Comparison of ENCODE assay signal across 13 cellular contexts in the genomic region with DNA sequence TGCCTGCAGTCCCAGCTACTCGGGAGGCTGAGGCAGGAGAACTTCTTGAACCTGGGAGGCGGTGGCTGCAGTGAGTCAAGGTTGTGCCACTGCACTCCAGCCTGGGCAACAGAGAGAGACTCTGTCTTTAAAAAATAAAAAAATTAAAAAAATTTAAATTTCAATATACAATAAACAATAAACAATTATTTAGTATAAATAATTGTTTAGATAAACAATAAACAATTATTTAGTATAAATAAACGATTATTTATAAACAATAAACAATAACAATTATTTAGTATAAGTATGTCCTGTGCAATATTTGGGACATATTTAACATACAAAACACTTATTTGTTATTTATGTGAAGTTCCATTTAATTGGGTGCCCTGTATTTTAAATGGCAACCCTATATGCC.
DNase-seq lines count a peak whose midpoint lies in the region; ATAC-seq, FAIRE-seq and TF ChIP-seq lines count a peak whose summit lies in the region.
"Had no signal": no experiment of that assay in that cellular context is flagged by ENCODE, and none has a peak within 500 bp of the region (broad histone marks: within the 10 kb centered on the region; RNA-seq: fewer than 3 reads in every experiment).

No MANE protein-coding gene starts in this region.

- no peak for FAIRE-seq in H1 (lab: Jason Lieb, UNC)

- no peak overlapping the region for H3K14ac ChIP-seq in H1 (ENCODE audit: insufficient read length)

- no peak overlapping the region for H3K4me3 ChIP-seq in right atrium auricular region
- no peak overlapping the region for H3K4me3 ChIP-seq in H1 (ENCODE audit: extremely low read depth in 1 of 4, insufficient read depth in 2 of 4, low read depth in 3 of 4, low read length in 4 of 4)
- H3K4me3 ChIP-seq in muscle layer of colon (ENCODE audit: low read depth in 1 of 2, low read length in 2 of 2) = no peak overlapping the region
- H3K4me3 ChIP-seq in urinary bladder (ENCODE audit: low read depth, low read length) = no peak overlapping the region

- ATAC-seq in left cardiac atrium = no peak
- ATAC-seq in GM21717 (IDR thresholded peaks at IDR 0.05; ENCODE audit: unreplicated experiment) = no peak

- peak overlapping the region; percentile 84 to 87 for H3K27ac ChIP-seq in right atrium auricular region
- 0 out of 2 replicates have a peak overlapping the region, but pooled peaks have one; percentile 66 for H3K27ac ChIP-seq in H1 (ENCODE audit: low read depth, low read length)
- H3K27ac ChIP-seq in muscle layer of colon (ENCODE audit: low read depth, low read length) = peak overlapping the region; percentile 86
- H3K27ac ChIP-seq in urinary bladder (ENCODE audit: low read depth) = peak overlapping the region; percentile 27

- no peak overlapping the region for H4K91ac ChIP-seq in H1 (replicated peaks; ENCODE audit: insufficient read length, low read length)

- TF ChIP-seq CTCF in right atrium auricular region (IDR thresholded peaks at IDR 0.05) = no peak
- no peak for TF ChIP-seq CTCF in H1 (IDR thresholded peaks at IDR 0.05; ENCODE audit: control extremely low read depth in 1 of 3, insufficient read depth in 1 of 3, low read depth in 1 of 3, low read length in 3 of 3)

- H2BK120ac ChIP-seq in H1 (replicated peaks; ENCODE audit: low read depth, low read length) = no peak overlapping the region

- no peak overlapping the region for H3K9ac ChIP-seq in H1 (replicated peaks in 1 of 4; ENCODE audit: extremely low read depth in 1 of 4, low read depth in 3 of 4, low read length in 3 of 4)
- no peak overlapping the region for H3K9ac ChIP-seq in muscle layer of colon (ENCODE audit: low read length)

- no peak overlapping the region for H3K27ac Mint-ChIP-seq in activated T-helper 2 cell treated with anti-CD3 and anti-CD28 coated beads, Interferon-gamma antibody, Interleukin-2, Interleukin-4, amounts not matched to agents 10 μg/mL and 5 μg/mL and 100 μg/mL, durations not matched to agents 14 hours and 24 hours and 36 hours

- H3K23me2 ChIP-seq in H1 (ENCODE audit: low read depth, low read length) = peaks cover 4% of the 10 kb centered on the region; the same call in 1 of the 2 replicates

- H2BK12ac ChIP-seq in H1 (ENCODE audit: low read depth, low read length) = no peak overlapping the region

- peaks cover 0 to 10% of the 10 kb centered on the region in 2 experiments; a peak in 2 of 4 replicates for H3K79me2 ChIP-seq in H1 (ENCODE audit: control insufficient read depth in 1 of 2, insufficient read depth in 2 of 2, low read length in 2 of 2)

- H3K56ac ChIP-seq in H1 (replicated peaks; ENCODE audit: insufficient read length, low read depth, low read length) = no peak overlapping the region

- peak overlapping the region; percentile 63 for H3K18ac ChIP-seq in H1 (ENCODE audit: extremely low read depth, low read length)

- H3K4me1 ChIP-seq in right atrium auricular region = peaks cover 0 to 90% of the 10 kb centered on the region in 2 donors
- H3K4me1 ChIP-seq in H1 (replicated peaks in 1 of 4; ENCODE audit: control insufficient read depth in 3 of 4, insufficient read depth in 4 of 4, low read length in 3 of 4) = peaks cover 18 to 50% (median 32%) of the 10 kb centered on the region in 4 experiments
- H3K4me1 ChIP-seq in muscle layer of colon (ENCODE audit: insufficient read depth, low read length) = peaks cover 60% of the 10 kb centered on the region
- H3K4me1 ChIP-seq in urinary bladder (ENCODE audit: insufficient read depth) = no peaks in the 10 kb centered on the region

- no peaks in the 10 kb centered on the region for H3K9me3 ChIP-seq in right atrium auricular region
- no peaks in the 10 kb centered on the region for H3K9me3 ChIP-seq in H1 (ENCODE audit: insufficient read depth in 2 of 2, low read depth in 1 of 2, low read length in 1 of 2)
- H3K9me3 ChIP-seq in muscle layer of colon (ENCODE audit: low read length) = no peaks in the 10 kb centered on the region

- no peak for TF ChIP-seq RAD21 in H1 (IDR thresholded peaks at IDR 0.05 in 1 of 2, conservative IDR thresholded peaks at IDR 0.05 in 1 of 2; ENCODE audit: low read depth in 2 of 2, low read length in 2 of 2)

- peaks cover 42% of the 10 kb centered on the region for H3K4me1 Mint-ChIP-seq in activated T-helper 2 cell treated with anti-CD3 and anti-CD28 coated beads, Interferon-gamma antibody, Interleukin-2, Interleukin-4, amounts not matched to agents 10 μg/mL and 5 μg/mL and 100 μg/mL, durations not matched to agents 14 hours and 24 hours and 36 hours (ENCODE audit: low read depth)

- H4K8ac ChIP-seq in H1 (ENCODE audit: extremely low read depth, insufficient read depth, low read length) = no peak overlapping the region

- POLR2A ChIA-PET in H1 (lab: Charles Lee; ENCODE audit: partially characterized antibody) = interaction anchor here (0.6 to 1.3 kb wide), 3 partner anchors 9 to 119 kb away, joined by 3 to 6 read pairs (median 4); a partner anchor contains a TSS

- TF ChIP-seq POLR2A in H1 (IDR thresholded peaks at IDR 0.05; ENCODE audit: control extremely low read depth in 1 of 2, low read depth in 2 of 2, low read length in 2 of 2) = no peak

- no peak overlapping the region for H4K5ac ChIP-seq in H1 (ENCODE audit: insufficient read length, low read depth, low read length)

- no peak overlapping the region for H2AK5ac ChIP-seq in H1 (ENCODE audit: low read depth, low read length)

- H2BK5ac ChIP-seq in H1 (ENCODE audit: low read depth, low read length) = peak overlapping the region; percentile 99; the same call in 1 of the 2 replicates

- no peak overlapping the region for H3K23ac ChIP-seq in H1 (ENCODE audit: insufficient read length)

- no peak overlapping the region for H3K4ac ChIP-seq in H1 (replicated peaks; ENCODE audit: insufficient read length, low read depth, low read length)

- no peaks in the 10 kb centered on the region for H3K9me3 Mint-ChIP-seq in activated T-helper 2 cell treated with anti-CD3 and anti-CD28 coated beads, Interferon-gamma antibody, Interleukin-2, Interleukin-4, amounts not matched to agents 10 μg/mL and 5 μg/mL and 100 μg/mL, durations not matched to agents 14 hours and 24 hours and 36 hours
- H3K9me3 Mint-ChIP-seq: activated T-helper 1 cell treated with anti-CD3 and anti-CD28 coated beads, Interleukin-12 subunit alpha, Interleukin-12 subunit beta, Interleukin-2, Interleukin-4 antibody, amounts not matched to agents 30 ng/mL and 10 ng/mL and 1 ng/mL, durations not matched to agents 14 hours and 24 hours and 36 hours; nephron progenitor cell had no signal

- H4K20me1 ChIP-seq in H1 (replicated peaks in 1 of 2; ENCODE audit: control insufficient read depth in 1 of 2, insufficient read depth in 2 of 2, low read length in 2 of 2) = no peaks in the 10 kb centered on the region

- no peaks in the 10 kb centered on the region for H3K36me3 Mint-ChIP-seq in activated T-helper 2 cell treated with anti-CD3 and anti-CD28 coated beads, Interferon-gamma antibody, Interleukin-2, Interleukin-4, amounts not matched to agents 10 μg/mL and 5 μg/mL and 100 μg/mL, durations not matched to agents 14 hours and 24 hours and 36 hours (ENCODE audit: low read depth)

- CTCF ChIA-PET in H1 (lab: Charles Lee; ENCODE audit: partially characterized antibody) = interaction anchor here (0.7 to 1.3 kb wide), 3 partner anchors 18 to 74 kb away, joined by 3 read pairs; no protein-coding TSS in a partner anchor

- DNase-seq in right atrium auricular region (ENCODE audit: low spot score) = no peak
- no peak for DNase-seq in left cardiac atrium
- DNase-seq in H1 (ENCODE audit: low read depth in 1 of 2, low spot score in 2 of 2) = no peak
- no peak for DNase-seq in activated T-helper 2 cell treated with anti-CD3 and anti-CD28 coated beads, Interferon-gamma antibody, Interleukin-2, Interleukin-4, amounts not matched to agents 10 μg/mL and 5 μg/mL and 100 μg/mL, durations not matched to agents 14 hours and 24 hours and 36 hours (ENCODE audit: low spot score)
- no peak for DNase-seq in stimulated activated CD4-positive, alpha-beta T cell treated with anti-CD3 and anti-CD28 coated beads, Interleukin-12 subunit alpha, Interleukin-12 subunit beta, amount 100 ng/mL, for 4 hours
- DNase-seq: activated CD4-positive, alpha-beta T cell treated with anti-CD3 and anti-CD28 coated beads, Interleukin-2, amount 50 U/mL, for 1 hour; DMS 273 treated with DMSO at 0.1 percent for 48 hours; nephron progenitor cell; OCI-M1 had no signal

- no peak for TF ChIP-seq EP300 in H1 (IDR thresholded peaks at IDR 0.05; ENCODE audit: borderline replicate concordance in 1 of 2, low read depth in 2 of 2, low read length in 2 of 2)

- 63% methylated on average over 3 of the region's 3 CpGs; no CpG with 5 or more reads in 1 of the 2 experiments for WGBS in H1 (ENCODE audit: extremely low coverage in 1 of 2, insufficient coverage in 1 of 2, insufficient read length in 1 of 2, insufficient replicate concordance in 2 of 2, low coverage in 1 of 2, low lambda C conversion rate in 2 of 2, missing lambda C conversion rate in 1 of 2), 2 experiments
- 71% methylated on average over 3 of the region's 3 CpGs for WGBS in urinary bladder

- H3K36me3 ChIP-seq in right atrium auricular region (no peaks in the 10 kb centered on the region), H1 (ENCODE audit: control insufficient read depth in 2 of 4, insufficient read depth in 4 of 4, low read length in 3 of 4) (no peaks in the 10 kb centered on the region), muscle layer of colon (ENCODE audit: insufficient read depth, low read length) (no peaks in the 10 kb centered on the region), urinary bladder (ENCODE audit: insufficient read depth) (no peaks in the 10 kb centered on the region)

- H3K4me3 Mint-ChIP-seq in activated T-helper 2 cell treated with anti-CD3 and anti-CD28 coated beads, Interferon-gamma antibody, Interleukin-2, Interleukin-4, amounts not matched to agents 10 μg/mL and 5 μg/mL and 100 μg/mL, durations not matched to agents 14 hours and 24 hours and 36 hours (ENCODE audit: low read depth) = no peak overlapping the region

- 0 out of 2 replicates have a peak, but pooled peaks cover 3% of the 10 kb centered on the region for H3K79me1 ChIP-seq in H1 (ENCODE audit: low read depth, low read length)

- no peak overlapping the region for H2BK15ac ChIP-seq in H1 (ENCODE audit: low read length)

- H3K27me3 ChIP-seq in right atrium auricular region = no peaks in the 10 kb centered on the region
- H3K27me3 ChIP-seq in H1 (replicated peaks in 1 of 4; ENCODE audit: control insufficient read depth in 3 of 4, extremely low read depth in 1 of 4, insufficient read depth in 3 of 4, low read length in 3 of 4) = no peaks in the 10 kb centered on the region
- H3K27me3 ChIP-seq in muscle layer of colon (ENCODE audit: control insufficient read depth in 1 of 2, insufficient read depth in 2 of 2, low read length in 2 of 2) = no peaks in the 10 kb centered on the region

- intact Hi-C loops in left cardiac atrium (cut with DNase I) = no loop called here
- intact Hi-C loops in activated T-helper 2 cell treated with anti-CD3 and anti-CD28 coated beads, Interferon-gamma antibody, Interleukin-2, Interleukin-4, amounts not matched to agents 10 μg/mL and 5 μg/mL and 100 μg/mL, durations not matched to agents 14 hours and 24 hours and 36 hours (cut with micrococcal nuclease) = loop anchor here (5.0 kb wide), 1 partner anchor 36 kb away; no protein-coding TSS in a partner anchor

- no peak overlapping the region for H2BK20ac ChIP-seq in H1 (ENCODE audit: low read length)

- H2AFZ ChIP-seq in H1 (ENCODE audit: low read length) = no peak overlapping the region

- peak overlapping the region; percentile 65 to 97; a peak in 2 of 4 replicates for H3K4me2 ChIP-seq in H1 (ENCODE audit: insufficient read depth in 1 of 2, low read depth in 2 of 2, low read length in 2 of 2)

- no peaks in the 10 kb centered on the region for H3K27me3 Mint-ChIP-seq in activated T-helper 2 cell treated with anti-CD3 and anti-CD28 coated beads, Interferon-gamma antibody, Interleukin-2, Interleukin-4, amounts not matched to agents 10 μg/mL and 5 μg/mL and 100 μg/mL, durations not matched to agents 14 hours and 24 hours and 36 hours (ENCODE audit: low read depth)

Comparison
In these comparisons a context has a peak if more than half of its experiments do, and no peak if none do; other contexts are left out.
1. H3K27ac ChIP-seq: peak in every context shown above with its lines; median percentile 86 in muscle layer of colon; 86 in right atrium auricular region; 66 in H1; 27 in urinary bladder.